ENCODE assay signal across 9 cellular contexts in genomic region chr4:53654300-53654758, GRCh38.
A peak's percentile ranks its signal among the peaks of the same experiment; 100 is the strongest.
DNase-seq lines count a peak whose midpoint lies in the region; ATAC-seq and TF ChIP-seq lines count a peak whose summit lies in the region.
"Had no signal": no experiment of that assay in that cellular context is flagged by ENCODE, and none has a peak within 500 bp of the region (broad histone marks: within the 10 kb centered on the region; RNA-seq: fewer than 3 reads in every experiment).

No MANE protein-coding gene starts in this region.

- H3K9me3 ChIP-seq in muscle layer of duodenum (ENCODE audit: control insufficient read depth in 1 of 2, low read length in 2 of 2) = no peaks in the 10 kb centered on the region

- peak overlapping the region; percentile 45 for H3K27ac ChIP-seq in muscle layer of duodenum (ENCODE audit: low read length)

- H3K27me3 Mint-ChIP-seq in brain = no peaks in the 10 kb centered on the region

- H3K27me3 ChIP-seq in muscle layer of duodenum (ENCODE audit: low read depth, low read length) = no peaks in the 10 kb centered on the region

- TF ChIP-seq CTCF in brain (conservative IDR thresholded peaks at IDR 0.05) = no peak

- H3K4me3 Mint-ChIP-seq in brain = peak overlapping the region in 1 of 5 experiments; percentile 27

- no peak overlapping the region for H3K4me3 ChIP-seq in muscle layer of duodenum (ENCODE audit: low read depth in 1 of 2, low read length in 2 of 2)

- peak overlapping the region in 4 of 5 experiments; percentile 0 to 77 (median 67) for H3K27ac Mint-ChIP-seq in brain

- H3K4me1 ChIP-seq in muscle layer of duodenum (ENCODE audit: control insufficient read depth in 1 of 2, insufficient read depth in 2 of 2, low read length in 2 of 2) = peaks cover 12 to 18% of the 10 kb centered on the region in 2 donors

- H3K9me3 Mint-ChIP-seq in brain = no peaks in the 10 kb centered on the region

- H3K36me3 Mint-ChIP-seq in brain = no peaks in the 10 kb centered on the region

- H3K4me1 Mint-ChIP-seq in brain = peaks cover 24% of the 10 kb centered on the region

- DNase-seq in Ammon's horn (ENCODE audit: low spot score) (peak; percentile 10), COLO668 (lab: John Stamatoyannopoulos, UW; ENCODE audit: unreplicated experiment) (no peak), NCI-H187 (lab: John Stamatoyannopoulos, UW) (no peak)

- H3K36me3 ChIP-seq in muscle layer of duodenum (ENCODE audit: control insufficient read depth in 1 of 2, insufficient read depth in 2 of 2, low read length in 2 of 2) = no peaks in the 10 kb centered on the region

- ATAC-seq in HG02610 (IDR thresholded peaks at IDR 0.05; ENCODE audit: unreplicated experiment) = peak; percentile 50
- no peak for ATAC-seq in GM21367 (IDR thresholded peaks at IDR 0.05; ENCODE audit: unreplicated experiment)
- ATAC-seq in HG03460 (IDR thresholded peaks at IDR 0.05; ENCODE audit: unreplicated experiment) = no peak
- ATAC-seq: Panc1 had no signal
